1 cellular context compared by ENCODE assay signal in genomic region chr2:217914078-217914477, GRCh38.
TF ChIP-seq lines count a peak whose summit lies in the region.

No MANE protein-coding gene starts in this region.

TF ChIP-seq in IMR-90, 13 proteins besides CTCF, POLR2A, EP300 and RAD21 (continued from another document):
- TF ChIP-seq MAFK (IDR thresholded peaks at IDR 0.05; ENCODE audit: low read depth, low read length) = no peak
- TF ChIP-seq SMC3 (IDR thresholded peaks at IDR 0.05; ENCODE audit: low read depth, low read length) = no peak
- TF ChIP-seq CEBPB (IDR thresholded peaks at IDR 0.05; ENCODE audit: low read depth, low read length) = no peak
- TF ChIP-seq RCOR1 (IDR thresholded peaks at IDR 0.05; ENCODE audit: insufficient replicate concordance, low read length) = no peak
- TF ChIP-seq RFX5 (IDR thresholded peaks at IDR 0.05; ENCODE audit: low read depth, low read length) = no peak
- no peak for TF ChIP-seq BHLHE40 (IDR thresholded peaks at IDR 0.05; ENCODE audit: low read depth, low read length)
- TF ChIP-seq USF2 (IDR thresholded peaks at IDR 0.05; ENCODE audit: low read depth, low read length) = no peak
- TF ChIP-seq NFE2L2 (IDR thresholded peaks at IDR 0.05; ENCODE audit: low read depth, low read length) = no peak
- TF ChIP-seq ELK1 (IDR thresholded peaks at IDR 0.05; ENCODE audit: borderline replicate concordance, low read depth, low read length) = no peak
- no peak for TF ChIP-seq MXI1 (IDR thresholded peaks at IDR 0.05; ENCODE audit: borderline replicate concordance, low read depth, low read length)
- no peak for TF ChIP-seq FOS (IDR thresholded peaks at IDR 0.05; ENCODE audit: low read depth, low read length)
